ENCODE assay signal across 21 cellular contexts in the genomic region with DNA sequence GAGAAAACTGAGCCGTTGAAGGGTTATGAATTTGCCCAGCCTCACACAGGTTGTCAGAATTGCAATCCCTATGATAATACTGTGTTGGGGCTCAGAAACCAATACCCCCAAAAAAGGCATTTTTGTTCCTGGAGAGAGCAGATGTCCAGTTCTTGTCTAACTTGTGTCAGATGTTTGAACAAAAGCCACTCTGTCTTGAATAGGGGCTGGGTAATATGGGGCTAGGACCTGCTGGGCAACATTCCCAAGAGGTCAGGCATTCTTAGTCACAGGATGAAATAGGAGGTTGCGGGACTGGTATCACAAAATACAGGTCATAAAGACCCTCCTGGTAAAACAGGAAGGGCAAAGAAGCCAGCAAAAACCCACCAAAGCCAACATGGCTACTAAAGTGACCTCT.
DNase-seq lines count a peak whose midpoint lies in the region; ATAC-seq and TF ChIP-seq lines count a peak whose summit lies in the region.
"Had no signal": no experiment of that assay in that cellular context is flagged by ENCODE, and none has a peak within 500 bp of the region (broad histone marks: within the 10 kb centered on the region; RNA-seq: fewer than 3 reads in every experiment).

No MANE protein-coding gene starts in this region.

- peak overlapping the region; percentile 37 for H3K27ac ChIP-seq in RWPE2 (ENCODE audit: poor library complexity, severe bottlenecking)
- peak overlapping the region; percentile 1 to 79 (median 49) for H3K27ac ChIP-seq in thyroid gland
- H3K27ac ChIP-seq: 22Rv1, C4-2B, HL-60, SJCRH30 had no signal

- TF ChIP-seq CTCF in RWPE2 (IDR thresholded peaks at IDR 0.05; ENCODE audit: poor library complexity, severe bottlenecking) (no peak), thyroid gland (IDR thresholded peaks at IDR 0.05) (no peak)

- ATAC-seq in RWPE2 (ENCODE audit: low read depth), result peak; percentile 38; the same call in 1 of the 3 replicates
- ATAC-seq: GM12878 had no signal

- intact Hi-C loops in thyroid gland (cut with DNase I), result no loop called here

- H3K27me3 ChIP-seq in RWPE2 (ENCODE audit: insufficient read depth, poor library complexity, severe bottlenecking) (no peaks in the 10 kb centered on the region), thyroid gland (no peaks in the 10 kb centered on the region)
- H3K27me3 ChIP-seq: SJCRH30 had no signal

- no peak for TF ChIP-seq POLR2A in thyroid gland (IDR thresholded peaks at IDR 0.05)

- H3K4me3 ChIP-seq in RWPE2 (ENCODE audit: severe bottlenecking), result no peak overlapping the region
- no peak overlapping the region for H3K4me3 ChIP-seq in thyroid gland (replicated peaks in 1 of 3)
- H3K4me3 ChIP-seq: GM12878, SJCRH30 had no signal

- 65 to 69% methylated on average over 2 of the region's 2 CpGs for WGBS in thyroid gland, 2 donors

- no peaks in the 10 kb centered on the region for H3K36me3 ChIP-seq in RWPE2 (ENCODE audit: low read depth)
- no peaks in the 10 kb centered on the region for H3K36me3 ChIP-seq in thyroid gland
- H3K36me3 ChIP-seq: SJCRH30 had no signal

- DNase-seq in DMS53 (lab: John Stamatoyannopoulos, UW) (peak; percentile 21), DMS53 treated with DMSO at 0.1 percent for 48 hours (lab: John Stamatoyannopoulos, UW; ENCODE audit: unreplicated experiment) (no peak), RWPE2 (ENCODE audit: low spot score) (no peak), islet precursor cell (peak; percentile 90), thyroid gland (peak; percentile 30 to 35), LoVo (ENCODE audit: low spot score) (no peak), RPMI8226 (no peak), NCI-H187 (lab: John Stamatoyannopoulos, UW) (no peak)
- DNase-seq: AML-193, DMS 273 treated with DMSO at 0.1 percent for 48 hours, GF-D8, NCI-H1105 treated with DMSO at 0.1 percent for 48 hours, NCI-H187 treated with DMSO at 0.1 percent for 48 hours, NCI-H2227 treated with DMSO at 0.1 percent for 48 hours, NCI-H510A treated with DMSO at 0.1 percent for 48 hours, NCI-H774, SJCRH30 had no signal

- H3K4me1 ChIP-seq in RWPE2 (ENCODE audit: insufficient read depth, poor library complexity, severe bottlenecking) (peaks cover 13% of the 10 kb centered on the region), thyroid gland (peaks cover 18 to 19% of the 10 kb centered on the region in 2 donors)
- H3K4me1 ChIP-seq: SJCRH30 had no signal

- H3K9me3 ChIP-seq in RWPE2 (ENCODE audit: severe bottlenecking) (no peaks in the 10 kb centered on the region), thyroid gland (no peaks in the 10 kb centered on the region)
- H3K9me3 ChIP-seq: SJCRH30 had no signal

Comparison
In these comparisons a context has a peak if more than half of its experiments do, and no peak if none do; other contexts are left out.
1. DNase-seq: peak in DMS53 (single experiment), islet precursor cell (single experiment) and thyroid gland (2 of 2); none in DMS53 treated with DMSO at 0.1 percent for 48 hours (single experiment), RWPE2 (single experiment), LoVo (single experiment), RPMI8226 (single experiment) and NCI-H187 (0 of 2).